1 cellular context compared by ENCODE assay signal in the genomic region with DNA sequence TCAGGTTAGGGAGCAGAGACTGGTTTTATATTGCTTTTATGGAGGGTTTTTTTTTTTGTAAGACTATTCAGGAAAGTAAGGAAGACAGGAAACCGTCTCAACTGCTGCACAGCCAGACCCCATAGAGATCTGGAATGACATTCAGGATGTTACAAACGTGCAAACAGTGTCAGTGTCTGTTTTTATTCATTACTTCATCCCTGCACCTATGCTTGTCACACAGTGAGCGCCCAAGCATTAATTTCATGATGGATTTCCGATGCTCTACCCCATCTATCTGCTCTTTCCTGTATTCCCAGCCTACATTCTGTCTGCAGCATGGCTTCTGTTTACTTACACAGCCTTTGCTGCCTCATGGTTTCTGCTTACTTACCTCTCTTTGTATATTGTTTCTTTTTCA.
TF ChIP-seq lines count a peak whose summit lies in the region.

No MANE protein-coding gene starts in this region.

TF ChIP-seq in H1, 55 proteins besides CTCF, POLR2A, EP300 and RAD21:
- TF ChIP-seq TAF1 (IDR thresholded peaks at IDR 0.05; ENCODE audit: low read depth, low read length) (no peak), CTBP2 (IDR thresholded peaks at IDR 0.05; ENCODE audit: borderline replicate concordance, insufficient read depth, insufficient read length, low read length) (no peak), HDAC6 (IDR thresholded peaks at IDR 0.05; ENCODE audit: low read depth, low read length) (no peak), SUZ12 (IDR thresholded peaks at IDR 0.05; ENCODE audit: low read length) (no peak), SIN3A (conservative IDR thresholded peaks at IDR 0.05 in 1 of 2, IDR thresholded peaks at IDR 0.05 in 1 of 2; ENCODE audit: low read depth in 1 of 2, low read length in 2 of 2) (no peak), POU5F1 (IDR thresholded peaks at IDR 0.05; ENCODE audit: low read depth, low read length) (no peak), KDM1A (IDR thresholded peaks at IDR 0.05; ENCODE audit: borderline replicate concordance, low read length) (no peak), TAF7 (optimal IDR thresholded peaks at IDR 0.05; ENCODE audit: borderline replicate concordance, low read depth, low read length) (no peak), SP2 (IDR thresholded peaks at IDR 0.05; ENCODE audit: low read length) (no peak), BRCA1 (IDR thresholded peaks at IDR 0.05; ENCODE audit: low read depth, low read length) (no peak), ASH2L (IDR thresholded peaks at IDR 0.05; ENCODE audit: low read length) (no peak), RFX5 (IDR thresholded peaks at IDR 0.05; ENCODE audit: borderline replicate concordance, low read depth, low read length) (no peak)
- TF ChIP-seq, protein P1, sequence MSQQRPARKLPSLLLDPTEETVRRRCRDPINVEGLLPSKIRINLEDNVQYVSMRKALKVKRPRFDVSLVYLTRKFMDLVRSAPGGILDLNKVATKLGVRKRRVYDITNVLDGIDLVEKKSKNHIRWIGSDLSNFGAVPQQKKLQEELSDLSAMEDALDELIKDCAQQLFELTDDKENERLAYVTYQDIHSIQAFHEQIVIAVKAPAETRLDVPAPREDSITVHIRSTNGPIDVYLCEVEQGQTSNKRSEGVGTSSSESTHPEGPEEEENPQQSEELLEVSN (IDR thresholded peaks at IDR 0.05), result no peak
